In the genomic region with DNA sequence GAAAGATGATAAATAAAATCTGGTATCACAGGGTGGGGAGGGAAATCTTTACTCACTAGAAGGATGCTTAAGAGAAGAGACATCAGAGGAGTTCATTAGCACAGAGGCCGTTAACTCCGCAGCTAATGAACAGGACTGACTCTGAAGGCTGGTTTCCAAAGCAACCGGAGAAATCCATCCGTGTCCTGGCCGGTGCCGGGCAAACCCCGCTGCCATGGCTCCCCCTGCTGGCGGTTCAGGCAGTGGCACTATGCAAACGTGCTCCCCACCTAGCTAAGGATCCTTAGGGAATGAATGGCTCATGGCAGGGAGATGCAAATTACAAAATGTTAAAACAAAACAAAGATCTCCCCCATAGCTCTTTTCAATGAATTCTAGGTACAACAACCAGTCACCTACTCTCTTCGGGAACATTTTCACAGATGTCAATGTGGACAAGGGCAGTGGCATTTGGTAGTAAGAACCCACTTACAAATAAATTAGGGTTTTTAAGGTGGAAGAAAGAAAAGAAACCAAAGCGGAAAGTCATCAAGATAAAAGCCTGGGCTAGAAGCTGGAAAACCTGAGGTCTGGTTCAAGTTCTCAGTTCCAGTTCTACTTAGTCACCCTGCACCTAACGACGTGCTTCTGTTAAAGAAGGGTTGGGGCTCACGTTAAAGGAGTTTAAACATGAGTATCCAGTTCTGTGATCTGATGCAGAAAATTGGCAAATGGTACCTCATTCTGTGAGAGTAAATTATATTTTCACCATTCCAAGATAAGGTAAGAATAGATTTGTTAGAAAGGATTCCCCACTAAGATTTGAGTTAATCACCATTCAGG, we compare ENCODE assay signal across 8 cellular contexts.
DNase-seq lines count a peak whose midpoint lies in the region; ATAC-seq and TF ChIP-seq lines count a peak whose summit lies in the region.

No MANE protein-coding gene starts in this region.

- peak; percentile 93 for ATAC-seq in GM19043 (IDR thresholded peaks at IDR 0.05; ENCODE audit: low read depth, unreplicated experiment)

- H3K9ac ChIP-seq in Karpas-422 (ENCODE audit: low read length), result no peak overlapping the region
- H3K9ac ChIP-seq in smooth muscle cell (ENCODE audit: low read depth), result no peak overlapping the region

- WGBS in smooth muscle cell (ENCODE audit: low lambda C conversion rate), result 27% methylated on average over 14 of the region's 14 CpGs

- H3K36me3 ChIP-seq in BJ (ENCODE audit: control insufficient read depth, insufficient read depth, low read length) (no peaks in the 10 kb centered on the region; the same call in none of the 2 replicates), Karpas-422 (ENCODE audit: insufficient read depth, low read length) (no peaks in the 10 kb centered on the region), smooth muscle cell (ENCODE audit: low read depth) (peaks cover 5% of the 10 kb centered on the region)

- peak; percentile 98 for TF ChIP-seq CTCF in BJ (IDR thresholded peaks at IDR 0.05; ENCODE audit: insufficient read depth, low read depth, low read length)
- peak; percentile 99 for TF ChIP-seq CTCF in astrocyte of the spinal cord (IDR thresholded peaks at IDR 0.05; ENCODE audit: low read depth, low read length)
- TF ChIP-seq CTCF in smooth muscle cell (IDR thresholded peaks at IDR 0.05; ENCODE audit: borderline replicate concordance, insufficient read depth, poor library complexity, severe bottlenecking), result peak; percentile 87

- in situ Hi-C loops in astrocyte of the spinal cord (cut with HindIII; ENCODE audit: low sequenced_read_pairs), result no loop called here

- POLR2A ChIA-PET in BJ (lab: Charles Lee), result no interaction called here

- H3K79me2 ChIP-seq in Karpas-422 (ENCODE audit: low read length), result no peaks in the 10 kb centered on the region
- no peaks in the 10 kb centered on the region for H3K79me2 ChIP-seq in smooth muscle cell (ENCODE audit: low read depth)

- no peak overlapping the region for H3K4me3 ChIP-seq in BJ (ENCODE audit: low read depth, low read length)
- no peak overlapping the region for H3K4me3 ChIP-seq in Karpas-422 (ENCODE audit: low read length)
- H3K4me3 ChIP-seq in astrocyte of the spinal cord (ENCODE audit: low read depth, low read length), result no peak overlapping the region
- H3K4me3 ChIP-seq in smooth muscle cell, result no peak overlapping the region

- H3K4me2 ChIP-seq in Karpas-422 (ENCODE audit: low read depth, low read length, poor library complexity, severe bottlenecking) (no peak overlapping the region), smooth muscle cell (peak overlapping the region; percentile 3)

- CTCF ChIA-PET in BJ (lab: Yijun Ruan, JAX), result interaction anchor here (0.6 to 3.7 kb wide), 33 partner anchors 8 to 214 kb away, joined by 3 to 24 read pairs (median 5); no protein-coding TSS in a partner anchor

- H2AFZ ChIP-seq in Karpas-422 (ENCODE audit: low read length) (no peak overlapping the region), smooth muscle cell (ENCODE audit: low read depth) (no peak overlapping the region)

- peaks cover 6% of the 10 kb centered on the region for H3F3A ChIP-seq in smooth muscle cell (ENCODE audit: low read depth)

- H3K9me2 ChIP-seq in Karpas-422 (replicated peaks; ENCODE audit: insufficient read depth, low read length), result no peaks in the 10 kb centered on the region

- H3K27me3 ChIP-seq in BJ (ENCODE audit: control insufficient read depth, insufficient read depth, low read length) (no peaks in the 10 kb centered on the region), Karpas-422 (ENCODE audit: low read length) (no peaks in the 10 kb centered on the region), smooth muscle cell (ENCODE audit: low read depth) (no peaks in the 10 kb centered on the region)

- DNase-seq in BJ (ENCODE audit: low read depth) (no peak), Karpas-422 (peak; percentile 79), T1000 (lab: John Stamatoyannopoulos, UW) (peak; percentile 55), astrocyte of the spinal cord (ENCODE audit: low read depth, low spot score) (peak; percentile 64), iPS DF 4.7 (ENCODE audit: extremely low read depth, low spot score) (peak; percentile 78), smooth muscle cell (lab: John Stamatoyannopoulos, UW; ENCODE audit: unreplicated experiment) (peak; percentile 57), KG1 (lab: John Stamatoyannopoulos, UW) (no peak)

- no peaks in the 10 kb centered on the region for H3K9me3 ChIP-seq in Karpas-422 (ENCODE audit: low read length)
- no peaks in the 10 kb centered on the region for H3K9me3 ChIP-seq in smooth muscle cell (replicated peaks; ENCODE audit: low read depth)

- H3K27ac ChIP-seq in Karpas-422 (ENCODE audit: low read length) (no peak overlapping the region), smooth muscle cell (ENCODE audit: low read depth) (no peak overlapping the region)

- no peaks in the 10 kb centered on the region for H3K4me1 ChIP-seq in Karpas-422 (ENCODE audit: low read length)
- no peaks in the 10 kb centered on the region for H3K4me1 ChIP-seq in smooth muscle cell (ENCODE audit: low read depth)

- H4K20me1 ChIP-seq in Karpas-422 (ENCODE audit: insufficient read depth, low read depth, low read length) (no peaks in the 10 kb centered on the region), smooth muscle cell (ENCODE audit: low read depth) (no peaks in the 10 kb centered on the region)

Comparison
In these comparisons a context has a peak if more than half of its experiments do, and no peak if none do; other contexts are left out.
1. DNase-seq: peak in Karpas-422 (single experiment), T1000 (single experiment), astrocyte of the spinal cord (single experiment), iPS DF 4.7 (single experiment) and smooth muscle cell (single experiment); none in BJ (single experiment) and KG1 (single experiment).
2. Peak in every context shown above with its lines, with median percentiles within 50 percentile points of each other: CTCF ChIP-seq.